ENCODE assay signal across 8 cellular contexts in genomic region chr11:130726234-130726559, GRCh38.
DNase-seq lines count a peak whose midpoint lies in the region; ATAC-seq and TF ChIP-seq lines count a peak whose summit lies in the region.

No MANE protein-coding gene starts in this region.

- no peaks in the 10 kb centered on the region for H3K4me1 Mint-ChIP-seq in activated T-cell treated with anti-CD3 and anti-CD28 coated beads, Interleukin-2, amount 50 U/mL, for 24 hours (ENCODE audit: low read depth)

- DNase-seq in AG20443 (ENCODE audit: low spot score), result peak; percentile 45
- peak; percentile 67 for DNase-seq in astrocyte of the cerebellum (ENCODE audit: low read depth)
- peak; percentile 93 for DNase-seq in fibroblast of the aortic adventitia (ENCODE audit: low read depth)
- DNase-seq in omental fat pad (ENCODE audit: low spot score), result no peak
- no peak for DNase-seq in activated T-cell treated with anti-CD3 and anti-CD28 coated beads, Interleukin-2, amount 50 U/mL, for 24 hours
- DNase-seq in NK-92 treated with Interleukin-12 subunit alpha and Interleukin-12 subunit beta, amount 100 ng/mL, for 24 hours (lab: John Stamatoyannopoulos, UW), result no peak
- no peak for DNase-seq in activated CD8-positive, alpha-beta memory T cell treated with anti-CD3 and anti-CD28 coated beads, Interleukin-2, amount 50 U/mL, for 48 hours

- ATAC-seq in omental fat pad (ENCODE audit: low FRiP score) (peak; percentile 84), HG03469 (IDR thresholded peaks at IDR 0.05; ENCODE audit: unreplicated experiment) (no peak)

- no peak for TF ChIP-seq CTCF in astrocyte of the cerebellum (IDR thresholded peaks at IDR 0.05; ENCODE audit: low read depth, low read length, missing control alignments)
- TF ChIP-seq CTCF in fibroblast of the aortic adventitia (IDR thresholded peaks at IDR 0.05; ENCODE audit: insufficient read depth, low read length), result no peak
- TF ChIP-seq CTCF in omental fat pad (IDR thresholded peaks at IDR 0.05), result no peak

- peaks cover 3% of the 10 kb centered on the region for H3K27me3 Mint-ChIP-seq in activated T-cell treated with anti-CD3 and anti-CD28 coated beads, Interleukin-2, amount 50 U/mL, for 24 hours

- in situ Hi-C loops in astrocyte of the cerebellum (cut with HindIII; ENCODE audit: low sequenced_read_pairs), result no loop called here

- no peaks in the 10 kb centered on the region for H3K36me3 Mint-ChIP-seq in activated T-cell treated with anti-CD3 and anti-CD28 coated beads, Interleukin-2, amount 50 U/mL, for 24 hours (ENCODE audit: low read depth)

- peaks cover 5% of the 10 kb centered on the region for H3K9me3 Mint-ChIP-seq in activated T-cell treated with anti-CD3 and anti-CD28 coated beads, Interleukin-2, amount 50 U/mL, for 24 hours

- no peak overlapping the region for H3K4me3 Mint-ChIP-seq in activated T-cell treated with anti-CD3 and anti-CD28 coated beads, Interleukin-2, amount 50 U/mL, for 24 hours

- H3K4me3 ChIP-seq in astrocyte of the cerebellum (ENCODE audit: low read depth, low read length) (no peak overlapping the region), fibroblast of the aortic adventitia (ENCODE audit: low read depth, low read length) (no peak overlapping the region)

- H3K27ac Mint-ChIP-seq in activated T-cell treated with anti-CD3 and anti-CD28 coated beads, Interleukin-2, amount 50 U/mL, for 24 hours, result no peak overlapping the region

Comparison
In these comparisons a context has a peak if more than half of its experiments do, and no peak if none do; other contexts are left out.
1. DNase-seq: peak in AG20443 (single experiment), astrocyte of the cerebellum (single experiment) and fibroblast of the aortic adventitia (single experiment); none in omental fat pad (single experiment), activated T-cell treated with anti-CD3 and anti-CD28 coated beads, Interleukin-2, amount 50 U/mL, for 24 hours (single experiment), NK-92 treated with Interleukin-12 subunit alpha and Interleukin-12 subunit beta, amount 100 ng/mL, for 24 hours (single experiment) and activated CD8-positive, alpha-beta memory T cell treated with anti-CD3 and anti-CD28 coated beads, Interleukin-2, amount 50 U/mL, for 48 hours (single experiment).